3 cellular contexts compared by ENCODE assay signal in genomic region chr20:43430265-43430664, GRCh38.
TF ChIP-seq lines count a peak whose summit lies in the region.

No MANE protein-coding gene starts in this region.

TF ChIP-seq in SK-N-SH, 30 proteins besides CTCF, POLR2A, EP300 and RAD21 (continues in another document):
- TF ChIP-seq MAX (IDR thresholded peaks at IDR 0.05; ENCODE audit: low read depth) (no peak), TCF12 (IDR thresholded peaks at IDR 0.05) (no peak), CHD2 (IDR thresholded peaks at IDR 0.05; ENCODE audit: low read length, partially characterized antibody) (no peak), GATA2 (CRISPR knock-in tag; IDR thresholded peaks at IDR 0.05) (no peak), IRF3 (IDR thresholded peaks at IDR 0.05; ENCODE audit: low read depth, low read length) (no peak), PBX3 (IDR thresholded peaks at IDR 0.05) (no peak), FOXJ3 (CRISPR knock-in tag; IDR thresholded peaks at IDR 0.05) (no peak), RXRA (IDR thresholded peaks at IDR 0.05; ENCODE audit: borderline replicate concordance, low read depth) (no peak), JUND (IDR thresholded peaks at IDR 0.05) (no peak), REST (IDR thresholded peaks at IDR 0.05; ENCODE audit: low read depth, low read length) (no peak), TAF1 (IDR thresholded peaks at IDR 0.05; ENCODE audit: borderline replicate concordance, low read depth, low read length) (no peak), TEAD4 (IDR thresholded peaks at IDR 0.05; ENCODE audit: borderline replicate concordance, insufficient read depth) (no peak), EZH2phosphoT487 (IDR thresholded peaks at IDR 0.05; ENCODE audit: borderline replicate concordance, low read depth) (no peak), ELF1 (IDR thresholded peaks at IDR 0.05) (no peak)

TF ChIP-seq in SK-N-SH treated with all-trans-retinoic acid at 6 μM for 48 hours, 23 proteins besides CTCF, POLR2A, EP300 and RAD21:
- no peak for TF ChIP-seq ZFP30 (CRISPR knock-in tag; IDR thresholded peaks at IDR 0.05)
- TF ChIP-seq ZNF70 (CRISPR knock-in tag; IDR thresholded peaks at IDR 0.05): no peak
- no peak for TF ChIP-seq GLIS3 (CRISPR knock-in tag; IDR thresholded peaks at IDR 0.05)
- TF ChIP-seq POU6F1 (CRISPR knock-in tag; IDR thresholded peaks at IDR 0.05; ENCODE audit: borderline replicate concordance, low read depth): no peak
- no peak for TF ChIP-seq PATZ1 (CRISPR knock-in tag; IDR thresholded peaks at IDR 0.05; ENCODE audit: borderline replicate concordance)
- TF ChIP-seq CSDC2 (CRISPR knock-in tag; IDR thresholded peaks at IDR 0.05): no peak
- no peak for TF ChIP-seq RARB (CRISPR knock-in tag; IDR thresholded peaks at IDR 0.05)

TF ChIP-seq in H1, 55 proteins besides CTCF, POLR2A, EP300 and RAD21:
- peak; percentile 64 to 91; a peak in 2 of 4 replicates for TF ChIP-seq SIN3A (conservative IDR thresholded peaks at IDR 0.05 in 1 of 2, IDR thresholded peaks at IDR 0.05 in 1 of 2; ENCODE audit: low read depth in 1 of 2, low read length in 2 of 2)
- TF ChIP-seq RBBP5 (IDR thresholded peaks at IDR 0.05; ENCODE audit: borderline replicate concordance, low read depth, low read length): no peak
- TF ChIP-seq SRF (IDR thresholded peaks at IDR 0.05; ENCODE audit: low read depth, low read length): no peak
